Comparison of ENCODE assay signal across 21 cellular contexts in genomic region chr2:232636788-232637420, GRCh38. TPM values are rescaled to one million over a fixed set of nuclear protein-coding genes. Genes with fewer than 3 reads are reported as not detected.
A peak's percentile ranks its signal among the peaks of the same experiment; 100 is the strongest.
DNase-seq lines count a peak whose midpoint lies in the region; ATAC-seq and TF ChIP-seq lines count a peak whose summit lies in the region.
"Had no signal": no experiment of that assay in that cellular context is flagged by ENCODE, and none has a peak within 500 bp of the region (broad histone marks: within the 10 kb centered on the region; RNA-seq: fewer than 3 reads in every experiment).

No MANE protein-coding gene starts in this region.

- no peaks in the 10 kb centered on the region for H3K27me3 ChIP-seq in DND-41 (ENCODE audit: insufficient read depth, low read length, poor library complexity)
- peaks cover 2 to 60% (median 35%) of the 10 kb centered on the region in 3 experiments for H3K27me3 ChIP-seq in neuronal stem cell (ENCODE audit: control insufficient read depth in 3 of 3, insufficient read depth in 3 of 3, low read depth in 1 of 3, low read length in 3 of 3)
- H3K27me3 ChIP-seq in vagina, result no peaks in the 10 kb centered on the region

- H2BK12ac ChIP-seq in neuronal stem cell (ENCODE audit: low read length), result no peak overlapping the region

- H3K4me3 ChIP-seq in DND-41 (ENCODE audit: low read depth in 1 of 2, low read length in 2 of 2) (no peak overlapping the region), coronary artery (peak overlapping the region; percentile 82), neuronal stem cell (ENCODE audit: low read length in 2 of 2) (no peak overlapping the region), vagina (no peak overlapping the region)
- H3K4me3 ChIP-seq: prostate gland, smooth muscle cell, suprapubic skin had no signal

- H3K4me3 Mint-ChIP-seq in T-helper 1 cell treated with Interleukin-12 subunit alpha and Interleukin-12 subunit beta and Interleukin-4 antibody, amounts not matched to agents 30 μg/mL and 1 μg/mL, for 36 hours, result no peak overlapping the region
- H3K4me3 Mint-ChIP-seq: activated T-helper 1 cell treated with anti-CD3 and anti-CD28 coated beads, Interleukin-12 subunit alpha, Interleukin-12 subunit beta, Interleukin-2, Interleukin-4 antibody, amounts not matched to agents 30 ng/mL and 10 ng/mL and 1 ng/mL, durations not matched to agents 14 hours and 24 hours and 36 hours; HFFc6 had no signal

- H4K8ac ChIP-seq in neuronal stem cell (ENCODE audit: low read depth, low read length), result no peak overlapping the region

- H3K79me2 ChIP-seq in DND-41 (ENCODE audit: insufficient read depth, low read length), result no peaks in the 10 kb centered on the region

- H2BK5ac ChIP-seq in neuronal stem cell (ENCODE audit: low read length), result no peak overlapping the region

- H3K9ac ChIP-seq in DND-41 (ENCODE audit: low read depth, low read length), result no peak overlapping the region
- no peak overlapping the region for H3K9ac ChIP-seq in neuronal stem cell (ENCODE audit: low read depth, low read length, poor library complexity)

- H3K36me3 ChIP-seq in DND-41 (ENCODE audit: insufficient read depth, low read length) (no peaks in the 10 kb centered on the region), neuronal stem cell (replicated peaks in 1 of 2; ENCODE audit: control insufficient read depth in 2 of 2, insufficient read depth in 2 of 2, low read length in 2 of 2) (no peaks in the 10 kb centered on the region), vagina (no peaks in the 10 kb centered on the region)
- H3K36me3 ChIP-seq: heart left ventricle, prostate gland, suprapubic skin had no signal

- ATAC-seq in DND-41 (ENCODE audit: insufficient read depth, low read depth) (peak; percentile 69), GM18907 (IDR thresholded peaks at IDR 0.05; ENCODE audit: unreplicated experiment) (no peak)
- ATAC-seq: heart left ventricle had no signal

- H3K27ac Mint-ChIP-seq in T-helper 1 cell treated with Interleukin-12 subunit alpha and Interleukin-12 subunit beta and Interleukin-4 antibody, amounts not matched to agents 30 μg/mL and 1 μg/mL, for 36 hours, result peak overlapping the region; percentile 55
- H3K27ac Mint-ChIP-seq: activated T-helper 1 cell treated with anti-CD3 and anti-CD28 coated beads, Interleukin-12 subunit alpha, Interleukin-12 subunit beta, Interleukin-2, Interleukin-4 antibody, amounts not matched to agents 30 ng/mL and 10 ng/mL and 1 ng/mL, durations not matched to agents 14 hours and 24 hours and 36 hours; HFFc6 had no signal

- peak overlapping the region; percentile 35 for H3K18ac ChIP-seq in neuronal stem cell (ENCODE audit: low read length)

- no peak overlapping the region for H2BK15ac ChIP-seq in neuronal stem cell (ENCODE audit: low read length)

- H3K4me2 ChIP-seq in DND-41 (ENCODE audit: insufficient read depth, low read length) (no peak overlapping the region), neuronal stem cell (ENCODE audit: insufficient read depth, low read length, poor library complexity, severe bottlenecking) (no peak overlapping the region)
- H3K4me2 ChIP-seq: smooth muscle cell had no signal

- no peak overlapping the region for H2BK120ac ChIP-seq in neuronal stem cell (ENCODE audit: low read depth, low read length)

- H2AK5ac ChIP-seq in neuronal stem cell (ENCODE audit: low read depth, low read length), result no peak overlapping the region

- no peak overlapping the region for H2AFZ ChIP-seq in DND-41 (ENCODE audit: low read depth, low read length)
- no peak overlapping the region for H2AFZ ChIP-seq in neuronal stem cell (ENCODE audit: low read length)

- no peaks in the 10 kb centered on the region for H3K9me3 Mint-ChIP-seq in T-helper 1 cell treated with Interleukin-12 subunit alpha and Interleukin-12 subunit beta and Interleukin-4 antibody, amounts not matched to agents 30 μg/mL and 1 μg/mL, for 36 hours
- H3K9me3 Mint-ChIP-seq: activated T-helper 1 cell treated with anti-CD3 and anti-CD28 coated beads, Interleukin-12 subunit alpha, Interleukin-12 subunit beta, Interleukin-2, Interleukin-4 antibody, amounts not matched to agents 30 ng/mL and 10 ng/mL and 1 ng/mL, durations not matched to agents 14 hours and 24 hours and 36 hours; HFFc6 had no signal

- H3K4ac ChIP-seq in neuronal stem cell (ENCODE audit: low read length), result no peak overlapping the region

- H3K27ac ChIP-seq in DND-41 (ENCODE audit: low read length), result no peak overlapping the region
- H3K27ac ChIP-seq in coronary artery, result peak overlapping the region; percentile 11 to 94
- no peak overlapping the region for H3K27ac ChIP-seq in neuronal stem cell (replicated peaks; ENCODE audit: low read length)
- H3K27ac ChIP-seq in vagina, result no peak overlapping the region
- H3K27ac ChIP-seq: prostate gland, suprapubic skin, VCaP had no signal

- no peaks in the 10 kb centered on the region for H3K79me1 ChIP-seq in neuronal stem cell (ENCODE audit: low read depth, low read length)

- no peaks in the 10 kb centered on the region for H3K9me3 ChIP-seq in DND-41 (ENCODE audit: insufficient read depth, low read length, severe bottlenecking)
- no peaks in the 10 kb centered on the region for H3K9me3 ChIP-seq in neuronal stem cell (replicated peaks in 1 of 2; ENCODE audit: control insufficient read depth in 2 of 2, insufficient read depth in 1 of 2, low read depth in 1 of 2, low read length in 2 of 2)
- no peaks in the 10 kb centered on the region for H3K9me3 ChIP-seq in vagina
- H3K9me3 ChIP-seq: heart left ventricle, prostate gland, suprapubic skin had no signal

- H4K20me1 ChIP-seq in DND-41 (ENCODE audit: insufficient read depth, low read length), result no peaks in the 10 kb centered on the region

- DNase-seq in DND-41, result peak; percentile 33
- no peak for DNase-seq in coronary artery (ENCODE audit: low spot score)
- no peak for DNase-seq in neuronal stem cell (ENCODE audit: low spot score)
- no peak for DNase-seq in vagina (ENCODE audit: extremely low spot score in 2 of 2)
- DNase-seq in NCI-H446 (lab: John Stamatoyannopoulos, UW), result no peak
- DNase-seq: activated CD4-positive, alpha-beta T cell treated with anti-CD3 and anti-CD28 coated beads, Interleukin-2, amount 50 U/mL, for 4 hours; DMS79 treated with DMSO at 0.1 percent for 48 hours; HFFc6; NCI-H1417; NCI-H748 treated with DMSO at 0.1 percent for 48 hours; Right ventricle myocardium superior had no signal

- H3K14ac ChIP-seq in neuronal stem cell (ENCODE audit: low read length), result no peak overlapping the region

- no peak for TF ChIP-seq POLR2A in vagina (IDR thresholded peaks at IDR 0.05)

- H4K91ac ChIP-seq in neuronal stem cell (ENCODE audit: low read depth, low read length, poor library complexity), result no peak overlapping the region

- no peak overlapping the region for H3K23ac ChIP-seq in neuronal stem cell (ENCODE audit: low read depth, low read length, poor library complexity)

- no peaks in the 10 kb centered on the region for H3K36me3 Mint-ChIP-seq in T-helper 1 cell treated with Interleukin-12 subunit alpha and Interleukin-12 subunit beta and Interleukin-4 antibody, amounts not matched to agents 30 μg/mL and 1 μg/mL, for 36 hours (ENCODE audit: low read depth)

- no CpG with 5 or more reads among the region's 16 CpGs for WGBS in neuronal stem cell (ENCODE audit: extremely low coverage in 2 of 2, insufficient read length in 2 of 2, insufficient replicate concordance in 1 of 2), 2 donors

- H3K4me1 ChIP-seq in DND-41 (ENCODE audit: insufficient read depth, low read length) (no peaks in the 10 kb centered on the region), neuronal stem cell (ENCODE audit: control insufficient read depth in 2 of 2, insufficient read depth in 1 of 2, low read depth in 1 of 2, low read length in 2 of 2) (peaks cover 5 to 9% of the 10 kb centered on the region in 2 donors), vagina (peaks cover 10% of the 10 kb centered on the region)
- H3K4me1 ChIP-seq: prostate gland had no signal

- H3K4me1 Mint-ChIP-seq in T-helper 1 cell treated with Interleukin-12 subunit alpha and Interleukin-12 subunit beta and Interleukin-4 antibody, amounts not matched to agents 30 μg/mL and 1 μg/mL, for 36 hours (ENCODE audit: low read depth), result peaks cover 7% of the 10 kb centered on the region

- TF ChIP-seq CTCF in DND-41 (IDR thresholded peaks at IDR 0.05; ENCODE audit: borderline replicate concordance, extremely low read depth, low read length, poor library complexity, severe bottlenecking) (no peak), coronary artery (IDR thresholded peaks at IDR 0.05) (no peak), vagina (IDR thresholded peaks at IDR 0.05) (no peak)

- intact Hi-C loops in vagina (cut with DNase I), result no loop called here

- peaks cover 71% of the 10 kb centered on the region for H3K27me3 Mint-ChIP-seq in T-helper 1 cell treated with Interleukin-12 subunit alpha and Interleukin-12 subunit beta and Interleukin-4 antibody, amounts not matched to agents 30 μg/mL and 1 μg/mL, for 36 hours (ENCODE audit: low read depth)

RNA-seq across cellular contexts. Expression of gene EFHD1, which starts 3.5 kb away (rescaled TPM):
- 29.6 TPM for polyA plus RNA-seq in neuronal stem cell (2013, experiment 1 of 2)
- polyA plus RNA-seq in neuronal stem cell (2013, experiment 2 of 2), result 28.2 TPM
- 22.6 TPM for total RNA-seq in vagina
- total RNA-seq: fibroblast of lung, OCI-LY7 had no signal

Comparison
In these comparisons a context has a peak if more than half of its experiments do, and no peak if none do; other contexts are left out.
1. H3K27ac ChIP-seq: peak in coronary artery (2 of 2); none in DND-41 (single experiment), neuronal stem cell (single experiment) and vagina (single experiment).